1 cellular context compared by ENCODE assay signal in the genomic region with DNA sequence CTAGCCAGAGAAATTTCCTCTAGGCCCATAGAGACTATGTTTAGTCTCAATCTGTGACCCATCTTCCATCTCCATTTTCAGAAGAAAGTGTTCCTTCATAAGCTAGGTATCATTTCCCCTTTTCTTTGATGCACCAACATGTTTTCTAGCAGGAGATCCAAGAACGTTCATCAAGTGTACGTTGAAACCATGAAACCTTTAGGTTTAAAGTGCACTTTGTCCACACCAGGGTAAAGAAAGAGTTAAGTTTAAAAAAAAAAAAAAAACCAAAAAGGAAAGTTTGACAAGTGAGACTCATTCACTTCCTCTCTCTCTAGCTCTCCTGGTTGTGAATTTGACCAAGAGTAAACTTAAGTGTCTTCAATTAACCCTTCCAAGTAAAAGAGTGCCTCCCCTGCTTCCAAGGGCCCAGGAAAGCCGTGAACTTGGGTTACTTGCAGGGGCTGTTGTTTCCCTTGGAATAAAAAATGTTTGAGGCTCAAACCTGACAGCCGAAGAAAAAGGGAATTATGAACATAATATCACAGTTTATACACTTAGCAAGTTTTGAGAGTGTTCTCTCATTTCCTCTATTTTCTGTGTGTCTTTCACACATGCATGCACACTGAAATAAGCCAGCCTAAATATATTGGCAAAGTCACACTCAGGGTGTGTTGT.
TF ChIP-seq lines count a peak whose summit lies in the region.

No MANE protein-coding gene starts in this region.

TF ChIP-seq in GM12878, 131 proteins besides CTCF, POLR2A, EP300 and RAD21 (continued from another document):
- TF ChIP-seq, protein P1, sequence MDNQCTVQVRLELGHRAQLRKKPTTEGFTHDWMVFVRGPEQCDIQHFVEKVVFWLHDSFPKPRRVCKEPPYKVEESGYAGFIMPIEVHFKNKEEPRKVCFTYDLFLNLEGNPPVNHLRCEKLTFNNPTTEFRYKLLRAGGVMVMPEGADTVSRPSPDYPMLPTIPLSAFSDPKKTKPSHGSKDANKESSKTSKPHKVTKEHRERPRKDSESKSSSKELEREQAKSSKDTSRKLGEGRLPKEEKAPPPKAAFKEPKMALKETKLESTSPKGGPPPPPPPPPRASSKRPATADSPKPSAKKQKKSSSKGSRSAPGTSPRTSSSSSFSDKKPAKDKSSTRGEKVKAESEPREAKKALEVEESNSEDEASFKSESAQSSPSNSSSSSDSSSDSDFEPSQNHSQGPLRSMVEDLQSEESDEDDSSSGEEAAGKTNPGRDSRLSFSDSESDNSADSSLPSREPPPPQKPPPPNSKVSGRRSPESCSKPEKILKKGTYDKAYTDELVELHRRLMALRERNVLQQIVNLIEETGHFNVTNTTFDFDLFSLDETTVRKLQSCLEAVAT (IDR thresholded peaks at IDR 0.05), result peak; percentile 31
- no peak for TF ChIP-seq NR2C2 (IDR thresholded peaks at IDR 0.05; ENCODE audit: borderline replicate concordance, control insufficient read depth, insufficient read length, low read depth)
- no peak for TF ChIP-seq HDAC6 (IDR thresholded peaks at IDR 0.05; ENCODE audit: unreplicated experiment)
- no peak for TF ChIP-seq TCF7 (IDR thresholded peaks at IDR 0.05; ENCODE audit: borderline replicate concordance)
- peak; percentile 79 for TF ChIP-seq NFIC (IDR thresholded peaks at IDR 0.05; ENCODE audit: low read depth, low read length)
- TF ChIP-seq MYB (IDR thresholded peaks at IDR 0.05; ENCODE audit: borderline replicate concordance, low read depth, low read length), result no peak
- TF ChIP-seq HDGF (IDR thresholded peaks at IDR 0.05), result no peak
- TF ChIP-seq MYC (IDR thresholded peaks at IDR 0.05; ENCODE audit: insufficient read depth, insufficient read length, insufficient replicate concordance, low read length, severe bottlenecking), result no peak
- TF ChIP-seq, protein P2, sequence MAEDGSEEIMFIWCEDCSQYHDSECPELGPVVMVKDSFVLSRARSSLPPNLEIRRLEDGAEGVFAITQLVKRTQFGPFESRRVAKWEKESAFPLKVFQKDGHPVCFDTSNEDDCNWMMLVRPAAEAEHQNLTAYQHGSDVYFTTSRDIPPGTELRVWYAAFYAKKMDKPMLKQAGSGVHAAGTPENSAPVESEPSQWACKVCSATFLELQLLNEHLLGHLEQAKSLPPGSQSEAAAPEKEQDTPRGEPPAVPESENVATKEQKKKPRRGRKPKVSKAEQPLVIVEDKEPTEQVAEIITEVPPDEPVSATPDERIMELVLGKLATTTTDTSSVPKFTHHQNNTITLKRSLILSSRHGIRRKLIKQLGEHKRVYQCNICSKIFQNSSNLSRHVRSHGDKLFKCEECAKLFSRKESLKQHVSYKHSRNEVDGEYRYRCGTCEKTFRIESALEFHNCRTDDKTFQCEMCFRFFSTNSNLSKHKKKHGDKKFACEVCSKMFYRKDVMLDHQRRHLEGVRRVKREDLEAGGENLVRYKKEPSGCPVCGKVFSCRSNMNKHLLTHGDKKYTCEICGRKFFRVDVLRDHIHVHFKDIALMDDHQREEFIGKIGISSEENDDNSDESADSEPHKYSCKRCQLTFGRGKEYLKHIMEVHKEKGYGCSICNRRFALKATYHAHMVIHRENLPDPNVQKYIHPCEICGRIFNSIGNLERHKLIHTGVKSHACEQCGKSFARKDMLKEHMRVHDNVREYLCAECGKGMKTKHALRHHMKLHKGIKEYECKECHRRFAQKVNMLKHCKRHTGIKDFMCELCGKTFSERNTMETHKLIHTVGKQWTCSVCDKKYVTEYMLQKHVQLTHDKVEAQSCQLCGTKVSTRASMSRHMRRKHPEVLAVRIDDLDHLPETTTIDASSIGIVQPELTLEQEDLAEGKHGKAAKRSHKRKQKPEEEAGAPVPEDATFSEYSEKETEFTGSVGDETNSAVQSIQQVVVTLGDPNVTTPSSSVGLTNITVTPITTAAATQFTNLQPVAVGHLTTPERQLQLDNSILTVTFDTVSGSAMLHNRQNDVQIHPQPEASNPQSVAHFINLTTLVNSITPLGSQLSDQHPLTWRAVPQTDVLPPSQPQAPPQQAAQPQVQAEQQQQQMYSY (CRISPR knock-in tag; IDR thresholded peaks at IDR 0.05), result no peak
- peak; percentile 83 to 85; a peak in 3 of 4 replicates for TF ChIP-seq IKZF2 (IDR thresholded peaks at IDR 0.05)
- TF ChIP-seq PAX8 (IDR thresholded peaks at IDR 0.05), result no peak
- TF ChIP-seq EED (IDR thresholded peaks at IDR 0.05; ENCODE audit: low read depth), result no peak; the same call in 1 of the 2 replicates
- peak; percentile 69 for TF ChIP-seq IRF4 (IDR thresholded peaks at IDR 0.05; ENCODE audit: low read depth, low read length)
- no peak for TF ChIP-seq CHD1 (IDR thresholded peaks at IDR 0.05; ENCODE audit: low read depth, low read length)
- TF ChIP-seq EGR1 (IDR thresholded peaks at IDR 0.05; ENCODE audit: borderline replicate concordance in 1 of 2, low read depth in 2 of 2, low read length in 2 of 2), result no peak
- TF ChIP-seq, protein P3, sequence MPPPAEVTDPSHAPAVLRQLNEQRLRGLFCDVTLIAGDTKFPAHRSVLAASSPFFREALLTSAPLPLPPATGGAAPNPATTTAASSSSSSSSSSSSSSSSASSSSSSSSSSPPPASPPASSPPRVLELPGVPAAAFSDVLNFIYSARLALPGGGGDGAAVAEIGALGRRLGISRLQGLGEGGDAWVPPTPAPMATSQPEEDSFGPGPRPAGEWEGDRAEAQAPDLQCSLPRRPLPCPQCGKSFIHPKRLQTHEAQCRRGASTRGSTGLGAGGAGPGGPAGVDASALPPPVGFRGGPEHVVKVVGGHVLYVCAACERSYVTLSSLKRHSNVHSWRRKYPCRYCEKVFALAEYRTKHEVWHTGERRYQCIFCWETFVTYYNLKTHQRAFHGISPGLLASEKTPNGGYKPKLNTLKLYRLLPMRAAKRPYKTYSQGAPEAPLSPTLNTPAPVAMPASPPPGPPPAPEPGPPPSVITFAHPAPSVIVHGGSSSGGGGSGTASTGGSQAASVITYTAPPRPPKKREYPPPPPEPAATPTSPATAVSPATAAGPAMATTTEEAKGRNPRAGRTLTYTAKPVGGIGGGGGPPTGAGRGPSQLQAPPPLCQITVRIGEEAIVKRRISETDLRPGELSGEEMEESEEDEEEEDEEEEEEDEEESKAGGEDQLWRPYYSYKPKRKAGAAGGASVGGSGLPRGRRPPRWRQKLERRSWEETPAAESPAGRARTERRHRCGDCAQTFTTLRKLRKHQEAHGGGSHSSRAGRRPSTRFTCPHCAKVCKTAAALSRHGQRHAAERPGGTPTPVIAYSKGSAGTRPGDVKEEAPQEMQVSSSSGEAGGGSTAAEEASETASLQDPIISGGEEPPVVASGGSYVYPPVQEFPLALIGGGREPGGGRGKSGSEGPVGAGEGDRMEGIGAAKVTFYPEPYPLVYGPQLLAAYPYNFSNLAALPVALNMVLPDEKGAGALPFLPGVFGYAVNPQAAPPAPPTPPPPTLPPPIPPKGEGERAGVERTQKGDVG (CRISPR knock-in tag; IDR thresholded peaks at IDR 0.05), result no peak
- peak; percentile 30 for TF ChIP-seq RUNX3 (IDR thresholded peaks at IDR 0.05; ENCODE audit: low read length)
- TF ChIP-seq NR2C1 (IDR thresholded peaks at IDR 0.05), result no peak
- no peak for TF ChIP-seq HDAC2 (IDR thresholded peaks at IDR 0.05)
- no peak for TF ChIP-seq TCF12 (IDR thresholded peaks at IDR 0.05; ENCODE audit: low read depth, low read length)
- peak; percentile 92 for TF ChIP-seq SPI1 (IDR thresholded peaks at IDR 0.05; ENCODE audit: borderline replicate concordance, insufficient read depth, low read depth, low read length)
- TF ChIP-seq, protein P4, sequence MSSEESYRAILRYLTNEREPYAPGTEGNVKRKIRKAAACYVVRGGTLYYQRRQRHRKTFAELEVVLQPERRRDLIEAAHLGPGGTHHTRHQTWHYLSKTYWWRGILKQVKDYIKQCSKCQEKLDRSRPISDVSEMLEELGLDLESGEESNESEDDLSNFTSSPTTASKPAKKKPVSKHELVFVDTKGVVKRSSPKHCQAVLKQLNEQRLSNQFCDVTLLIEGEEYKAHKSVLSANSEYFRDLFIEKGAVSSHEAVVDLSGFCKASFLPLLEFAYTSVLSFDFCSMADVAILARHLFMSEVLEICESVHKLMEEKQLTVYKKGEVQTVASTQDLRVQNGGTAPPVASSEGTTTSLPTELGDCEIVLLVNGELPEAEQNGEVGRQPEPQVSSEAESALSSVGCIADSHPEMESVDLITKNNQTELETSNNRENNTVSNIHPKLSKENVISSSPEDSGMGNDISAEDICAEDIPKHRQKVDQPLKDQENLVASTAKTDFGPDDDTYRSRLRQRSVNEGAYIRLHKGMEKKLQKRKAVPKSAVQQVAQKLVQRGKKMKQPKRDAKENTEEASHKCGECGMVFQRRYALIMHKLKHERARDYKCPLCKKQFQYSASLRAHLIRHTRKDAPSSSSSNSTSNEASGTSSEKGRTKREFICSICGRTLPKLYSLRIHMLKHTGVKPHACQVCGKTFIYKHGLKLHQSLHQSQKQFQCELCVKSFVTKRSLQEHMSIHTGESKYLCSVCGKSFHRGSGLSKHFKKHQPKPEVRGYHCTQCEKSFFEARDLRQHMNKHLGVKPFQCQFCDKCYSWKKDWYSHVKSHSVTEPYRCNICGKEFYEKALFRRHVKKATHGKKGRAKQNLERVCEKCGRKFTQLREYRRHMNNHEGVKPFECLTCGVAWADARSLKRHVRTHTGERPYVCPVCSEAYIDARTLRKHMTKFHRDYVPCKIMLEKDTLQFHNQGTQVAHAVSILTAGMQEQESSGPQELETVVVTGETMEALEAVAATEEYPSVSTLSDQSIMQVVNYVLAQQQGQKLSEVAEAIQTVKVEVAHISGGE (CRISPR knock-in tag; IDR thresholded peaks at IDR 0.05), result no peak
- TF ChIP-seq, protein P5, sequence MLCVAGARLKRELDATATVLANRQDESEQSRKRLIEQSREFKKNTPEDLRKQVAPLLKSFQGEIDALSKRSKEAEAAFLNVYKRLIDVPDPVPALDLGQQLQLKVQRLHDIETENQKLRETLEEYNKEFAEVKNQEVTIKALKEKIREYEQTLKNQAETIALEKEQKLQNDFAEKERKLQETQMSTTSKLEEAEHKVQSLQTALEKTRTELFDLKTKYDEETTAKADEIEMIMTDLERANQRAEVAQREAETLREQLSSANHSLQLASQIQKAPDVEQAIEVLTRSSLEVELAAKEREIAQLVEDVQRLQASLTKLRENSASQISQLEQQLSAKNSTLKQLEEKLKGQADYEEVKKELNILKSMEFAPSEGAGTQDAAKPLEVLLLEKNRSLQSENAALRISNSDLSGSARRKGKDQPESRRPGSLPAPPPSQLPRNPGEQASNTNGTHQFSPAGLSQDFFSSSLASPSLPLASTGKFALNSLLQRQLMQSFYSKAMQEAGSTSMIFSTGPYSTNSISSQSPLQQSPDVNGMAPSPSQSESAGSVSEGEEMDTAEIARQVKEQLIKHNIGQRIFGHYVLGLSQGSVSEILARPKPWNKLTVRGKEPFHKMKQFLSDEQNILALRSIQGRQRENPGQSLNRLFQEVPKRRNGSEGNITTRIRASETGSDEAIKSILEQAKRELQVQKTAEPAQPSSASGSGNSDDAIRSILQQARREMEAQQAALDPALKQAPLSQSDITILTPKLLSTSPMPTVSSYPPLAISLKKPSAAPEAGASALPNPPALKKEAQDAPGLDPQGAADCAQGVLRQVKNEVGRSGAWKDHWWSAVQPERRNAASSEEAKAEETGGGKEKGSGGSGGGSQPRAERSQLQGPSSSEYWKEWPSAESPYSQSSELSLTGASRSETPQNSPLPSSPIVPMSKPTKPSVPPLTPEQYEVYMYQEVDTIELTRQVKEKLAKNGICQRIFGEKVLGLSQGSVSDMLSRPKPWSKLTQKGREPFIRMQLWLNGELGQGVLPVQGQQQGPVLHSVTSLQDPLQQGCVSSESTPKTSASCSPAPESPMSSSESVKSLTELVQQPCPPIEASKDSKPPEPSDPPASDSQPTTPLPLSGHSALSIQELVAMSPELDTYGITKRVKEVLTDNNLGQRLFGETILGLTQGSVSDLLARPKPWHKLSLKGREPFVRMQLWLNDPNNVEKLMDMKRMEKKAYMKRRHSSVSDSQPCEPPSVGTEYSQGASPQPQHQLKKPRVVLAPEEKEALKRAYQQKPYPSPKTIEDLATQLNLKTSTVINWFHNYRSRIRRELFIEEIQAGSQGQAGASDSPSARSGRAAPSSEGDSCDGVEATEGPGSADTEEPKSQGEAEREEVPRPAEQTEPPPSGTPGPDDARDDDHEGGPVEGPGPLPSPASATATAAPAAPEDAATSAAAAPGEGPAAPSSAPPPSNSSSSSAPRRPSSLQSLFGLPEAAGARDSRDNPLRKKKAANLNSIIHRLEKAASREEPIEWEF (IDR thresholded peaks at IDR 0.05; ENCODE audit: insufficient replicate concordance, low read depth, low read length), result no peak
- TF ChIP-seq, protein P6, sequence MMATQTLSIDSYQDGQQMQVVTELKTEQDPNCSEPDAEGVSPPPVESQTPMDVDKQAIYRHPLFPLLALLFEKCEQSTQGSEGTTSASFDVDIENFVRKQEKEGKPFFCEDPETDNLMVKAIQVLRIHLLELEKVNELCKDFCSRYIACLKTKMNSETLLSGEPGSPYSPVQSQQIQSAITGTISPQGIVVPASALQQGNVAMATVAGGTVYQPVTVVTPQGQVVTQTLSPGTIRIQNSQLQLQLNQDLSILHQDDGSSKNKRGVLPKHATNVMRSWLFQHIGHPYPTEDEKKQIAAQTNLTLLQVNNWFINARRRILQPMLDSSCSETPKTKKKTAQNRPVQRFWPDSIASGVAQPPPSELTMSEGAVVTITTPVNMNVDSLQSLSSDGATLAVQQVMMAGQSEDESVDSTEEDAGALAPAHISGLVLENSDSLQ (IDR thresholded peaks at IDR 0.05), result peak; percentile 40
- TF ChIP-seq SUPT20H (IDR thresholded peaks at IDR 0.05; ENCODE audit: borderline replicate concordance, control insufficient read depth, low read depth, low read length), result no peak
- TF ChIP-seq, protein P7, sequence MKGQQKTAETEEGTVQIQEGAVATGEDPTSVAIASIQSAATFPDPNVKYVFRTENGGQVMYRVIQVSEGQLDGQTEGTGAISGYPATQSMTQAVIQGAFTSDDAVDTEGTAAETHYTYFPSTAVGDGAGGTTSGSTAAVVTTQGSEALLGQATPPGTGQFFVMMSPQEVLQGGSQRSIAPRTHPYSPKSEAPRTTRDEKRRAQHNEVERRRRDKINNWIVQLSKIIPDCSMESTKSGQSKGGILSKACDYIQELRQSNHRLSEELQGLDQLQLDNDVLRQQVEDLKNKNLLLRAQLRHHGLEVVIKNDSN (IDR thresholded peaks at IDR 0.05; ENCODE audit: borderline replicate concordance, extremely low read length, insufficient read depth, low read depth, low read length), result no peak
- TF ChIP-seq, protein P8, sequence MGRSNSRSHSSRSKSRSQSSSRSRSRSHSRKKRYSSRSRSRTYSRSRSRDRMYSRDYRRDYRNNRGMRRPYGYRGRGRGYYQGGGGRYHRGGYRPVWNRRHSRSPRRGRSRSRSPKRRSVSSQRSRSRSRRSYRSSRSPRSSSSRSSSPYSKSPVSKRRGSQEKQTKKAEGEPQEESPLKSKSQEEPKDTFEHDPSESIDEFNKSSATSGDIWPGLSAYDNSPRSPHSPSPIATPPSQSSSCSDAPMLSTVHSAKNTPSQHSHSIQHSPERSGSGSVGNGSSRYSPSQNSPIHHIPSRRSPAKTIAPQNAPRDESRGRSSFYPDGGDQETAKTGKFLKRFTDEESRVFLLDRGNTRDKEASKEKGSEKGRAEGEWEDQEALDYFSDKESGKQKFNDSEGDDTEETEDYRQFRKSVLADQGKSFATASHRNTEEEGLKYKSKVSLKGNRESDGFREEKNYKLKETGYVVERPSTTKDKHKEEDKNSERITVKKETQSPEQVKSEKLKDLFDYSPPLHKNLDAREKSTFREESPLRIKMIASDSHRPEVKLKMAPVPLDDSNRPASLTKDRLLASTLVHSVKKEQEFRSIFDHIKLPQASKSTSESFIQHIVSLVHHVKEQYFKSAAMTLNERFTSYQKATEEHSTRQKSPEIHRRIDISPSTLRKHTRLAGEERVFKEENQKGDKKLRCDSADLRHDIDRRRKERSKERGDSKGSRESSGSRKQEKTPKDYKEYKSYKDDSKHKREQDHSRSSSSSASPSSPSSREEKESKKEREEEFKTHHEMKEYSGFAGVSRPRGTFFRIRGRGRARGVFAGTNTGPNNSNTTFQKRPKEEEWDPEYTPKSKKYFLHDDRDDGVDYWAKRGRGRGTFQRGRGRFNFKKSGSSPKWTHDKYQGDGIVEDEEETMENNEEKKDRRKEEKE (IDR thresholded peaks at IDR 0.05), result no peak
- no peak for TF ChIP-seq LARP7 (IDR thresholded peaks at IDR 0.05)
